ENCODE assay signal across 8 cellular contexts in the genomic region with DNA sequence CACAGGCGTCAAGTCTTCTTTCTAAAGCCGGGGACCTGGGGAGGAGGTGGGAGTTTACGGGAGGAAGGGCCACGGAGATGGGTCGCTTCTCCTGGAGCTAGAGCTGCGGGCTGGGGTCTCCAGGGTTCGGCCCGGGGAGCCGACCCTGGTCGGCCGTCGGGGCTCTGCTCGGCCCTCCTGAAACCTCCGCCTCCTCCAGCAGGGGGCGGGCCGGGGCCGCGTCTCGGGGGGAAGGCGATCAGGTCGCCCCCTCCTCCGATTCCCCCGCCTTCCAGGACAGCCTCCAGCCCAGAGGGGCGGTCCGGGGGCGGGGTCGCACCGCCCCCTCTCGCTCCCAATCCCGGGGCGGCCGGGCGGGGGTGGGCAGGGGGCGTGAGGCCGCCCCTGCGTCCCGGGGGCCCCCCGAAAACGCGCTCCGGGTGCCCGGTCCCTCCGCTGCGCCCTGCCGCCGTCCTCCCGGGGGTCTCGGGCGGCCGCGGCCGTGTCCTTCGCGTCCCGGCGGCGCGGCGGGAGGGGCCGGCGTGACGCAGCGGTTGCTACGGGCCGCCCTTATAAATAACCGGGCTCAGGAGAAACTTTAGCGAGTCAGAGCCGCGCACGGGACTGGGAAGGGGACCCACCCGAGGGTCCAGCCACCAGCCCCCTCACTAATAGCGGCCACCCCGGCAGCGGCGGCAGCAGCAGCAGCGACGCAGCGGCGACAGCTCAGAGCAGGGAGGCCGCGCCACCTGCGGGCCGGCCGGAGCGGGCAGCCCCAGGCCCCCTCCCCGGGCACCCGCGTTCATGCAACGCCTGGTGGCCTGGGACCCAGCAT. TPM values are rescaled to one million over a fixed set of nuclear protein-coding genes. Genes with fewer than 3 reads are reported as not detected.
DNase-seq lines count a peak whose midpoint lies in the region; ATAC-seq, FAIRE-seq and TF ChIP-seq lines count a peak whose summit lies in the region.

A gene (plus strand): TSS at position 580 of the 814 bp plus-strand sequence. CDS start 204 bp downstream, at position 784.

- H3K4me1 Mint-ChIP-seq in activated B cell treated with CpG ODN at 0.5 μM for 24 hours = peaks cover 31% of the 10 kb centered on the region

- POLR2A ChIA-PET in activated B cell treated with CpG ODN at 0.5 μM for 24 hours (lab: Charles Lee) = interaction anchor here (0.6 to 1.7 kb wide), 14 partner anchors 16 to 600 kb away, joined by 3 to 11 read pairs (median 3); a partner anchor contains a TSS

- H3K4me3 ChIP-seq in GM12864 (ENCODE audit: low read depth, low read length) (peak within 1 kb of the TSS; percentile 84), bronchial epithelial cell (ENCODE audit: low read depth, low read length) (peak within 1 kb of the TSS; percentile 90)

- no peak for DNase-seq in GM12864 (ENCODE audit: low read depth)
- DNase-seq in NCI-H2196 (lab: John Stamatoyannopoulos, UW; ENCODE audit: unreplicated experiment) = peak; percentile 86
- DNase-seq in activated B cell treated with CpG ODN at 0.5 μM for 24 hours = peak; percentile 89
- peak; percentile 52 for DNase-seq in bronchial epithelial cell (ENCODE audit: low read depth)
- peak; percentile 82 for DNase-seq in iris pigment epithelial cell (ENCODE audit: low read depth)
- peak; percentile 68 to 78 (median 77) for DNase-seq in stimulated activated CD4-positive, alpha-beta T cell treated with anti-CD3 and anti-CD28 coated beads, Interleukin-12 subunit alpha, Interleukin-12 subunit beta, amount 100 ng/mL, for 48 hours (ENCODE audit: low read depth in 2 of 3, low spot score in 1 of 3)
- no peak for DNase-seq in inferior parietal cortex (ENCODE audit: extremely low spot score)

- no peaks in the 10 kb centered on the region for H3K27me3 ChIP-seq in bronchial epithelial cell (ENCODE audit: control insufficient read depth, insufficient read depth, low read length)

- no peaks in the 10 kb centered on the region for H3K9me3 Mint-ChIP-seq in activated B cell treated with CpG ODN at 0.5 μM for 24 hours

- H3K36me3 Mint-ChIP-seq in activated B cell treated with CpG ODN at 0.5 μM for 24 hours (ENCODE audit: low read depth) = peaks cover 25% of the 10 kb centered on the region

- CTCF ChIA-PET in activated B cell treated with CpG ODN at 0.5 μM for 24 hours (lab: Charles Lee) = interaction anchor here (1.2 to 5.4 kb wide), 3 partner anchors 13 to 273 kb away, joined by 3 to 47 read pairs (median 4); no protein-coding TSS in a partner anchor

- H3K4me3 Mint-ChIP-seq in activated B cell treated with CpG ODN at 0.5 μM for 24 hours = peak within 1 kb of the TSS; percentile 86

- peaks cover 8% of the 10 kb centered on the region for H3K27me3 Mint-ChIP-seq in activated B cell treated with CpG ODN at 0.5 μM for 24 hours

- intact Hi-C loops in activated B cell treated with CpG ODN at 0.5 μM for 24 hours (cut with micrococcal nuclease) = loop anchor here (1.0 to 5.0 kb wide), 9 partner anchors 158 to 913 kb away; a partner anchor contains a TSS

- peak; percentile 67 for TF ChIP-seq CTCF in GM12864 (IDR thresholded peaks at IDR 0.05; ENCODE audit: low read depth, low read length, missing control alignments)
- no peak for TF ChIP-seq CTCF in activated B cell treated with CpG ODN at 0.5 μM for 24 hours (IDR thresholded peaks at IDR 0.05)
- peak; percentile 71 for TF ChIP-seq CTCF in bronchial epithelial cell (IDR thresholded peaks at IDR 0.05; ENCODE audit: insufficient read depth, low read length, severe bottlenecking)

- ATAC-seq in HG02798 (IDR thresholded peaks at IDR 0.05; ENCODE audit: poor library complexity, unreplicated experiment) (peak; percentile 46), activated B cell treated with CpG ODN at 0.5 μM for 24 hours (ENCODE audit: low read depth) (peak; percentile 69)

- peaks cover 4% of the 10 kb centered on the region for H3K36me3 ChIP-seq in bronchial epithelial cell (ENCODE audit: control insufficient read depth, insufficient read depth, low read length)

- no peak for FAIRE-seq in bronchial epithelial cell (lab: Jason Lieb, UNC)

- H3K27ac Mint-ChIP-seq in activated B cell treated with CpG ODN at 0.5 μM for 24 hours = peak within 1 kb of the TSS; percentile 87

RNA-seq across cellular contexts. Expression of the gene that starts here (rescaled TPM):
- total RNA-seq in activated B cell treated with CpG ODN at 0.5 μM for 24 hours (22.2 and 23.5 TPM in 2 replicates), bronchial epithelial cell (71.3 and 118 TPM in 2 replicates)

Comparison
In these comparisons a context has a peak if more than half of its experiments do, and no peak if none do; other contexts are left out.
1. DNase-seq: peak in NCI-H2196 (single experiment), activated B cell treated with CpG ODN at 0.5 μM for 24 hours (single experiment), bronchial epithelial cell (single experiment), iris pigment epithelial cell (single experiment) and stimulated activated CD4-positive, alpha-beta T cell treated with anti-CD3 and anti-CD28 coated beads, Interleukin-12 subunit alpha, Interleukin-12 subunit beta, amount 100 ng/mL, for 48 hours (3 of 3); none in GM12864 (single experiment) and inferior parietal cortex (single experiment).